In genomic region chr4:145719752-145720624, GRCh38 we compare ENCODE assay signal across 10 cellular contexts. TPM values are rescaled to one million over a fixed set of nuclear protein-coding genes. Genes with fewer than 3 reads are reported as not detected.
A peak's percentile ranks its signal among the peaks of the same experiment; 100 is the strongest.
DNase-seq lines count a peak whose midpoint lies in the region; ATAC-seq, FAIRE-seq and TF ChIP-seq lines count a peak whose summit lies in the region.
"Had no signal": no experiment of that assay in that cellular context is flagged by ENCODE, and none has a peak within 500 bp of the region (broad histone marks: within the 10 kb centered on the region; RNA-seq: fewer than 3 reads in every experiment).

No MANE protein-coding gene starts in this region.

- no peak overlapping the region for H3K4me3 Mint-ChIP-seq in CD8-positive, alpha-beta T cell

- DNase-seq in CD8-positive, alpha-beta T cell, result peak in 1 of 7 experiments; percentile 31
- DNase-seq in bronchial epithelial cell (ENCODE audit: low read depth) (no peak), body of pancreas (no peak)
- no peak for DNase-seq in activated effector memory CD4-positive, alpha-beta T cell treated with Interleukin-2 at 50 U/mL for 16 hours

- 59 to 80% methylated on average over 9 to 10 of the region's 10 CpGs for WGBS in body of pancreas, 2 donors

- H3K27ac Mint-ChIP-seq in CD8-positive, alpha-beta T cell, result no peak overlapping the region

- no peak overlapping the region for H3K27ac ChIP-seq in CD8-positive, alpha-beta T cell (ENCODE audit: low read depth, low read length)
- no peak overlapping the region for H3K27ac ChIP-seq in body of pancreas
- H3K27ac ChIP-seq: neutrophil had no signal

- H3K9me3 ChIP-seq in CD8-positive, alpha-beta T cell (ENCODE audit: low read length), result no peaks in the 10 kb centered on the region
- no peaks in the 10 kb centered on the region for H3K9me3 ChIP-seq in body of pancreas
- H3K9me3 ChIP-seq: neutrophil had no signal

- CTCF ChIA-PET in CD8-positive, alpha-beta T cell (lab: Charles Lee), result no interaction called here

- POLR2A ChIA-PET in CD8-positive, alpha-beta T cell (lab: Charles Lee), result no interaction called here

- no peaks in the 10 kb centered on the region for H3K36me3 ChIP-seq in CD8-positive, alpha-beta T cell (ENCODE audit: insufficient read depth, low read length)
- H3K36me3 ChIP-seq in bronchial epithelial cell (ENCODE audit: control insufficient read depth, insufficient read depth, low read length) (no peaks in the 10 kb centered on the region), body of pancreas (replicated peaks in 1 of 2; ENCODE audit: insufficient read depth in 1 of 2, low read depth in 2 of 2) (no peaks in the 10 kb centered on the region)
- H3K36me3 ChIP-seq: neutrophil had no signal

- H3K36me3 Mint-ChIP-seq in CD8-positive, alpha-beta T cell, result no peaks in the 10 kb centered on the region

- intact Hi-C loops in CD8-positive, alpha-beta T cell (cut with DNase I, micrococcal nuclease), result no loop called here
- intact Hi-C loops in body of pancreas (cut with DNase I), result no loop called here

- no peaks in the 10 kb centered on the region for H3K9me3 Mint-ChIP-seq in CD8-positive, alpha-beta T cell

- peak; percentile 42 for ATAC-seq in CD8-positive, alpha-beta T cell
- ATAC-seq in GM19372 (IDR thresholded peaks at IDR 0.05; ENCODE audit: low read depth, unreplicated experiment), result peak; percentile 71
- ATAC-seq in HG03175 (IDR thresholded peaks at IDR 0.05; ENCODE audit: unreplicated experiment), result peak; percentile 54
- no peak for ATAC-seq in body of pancreas
- no peak for ATAC-seq in GM19467 (IDR thresholded peaks at IDR 0.05; ENCODE audit: unreplicated experiment)
- no peak for ATAC-seq in HG03097 (IDR thresholded peaks at IDR 0.05; ENCODE audit: low FRiP score, unreplicated experiment)

- no peak overlapping the region for H3K4me3 ChIP-seq in CD8-positive, alpha-beta T cell (ENCODE audit: low read depth, low read length)
- H3K4me3 ChIP-seq in bronchial epithelial cell (ENCODE audit: low read depth, low read length), result no peak overlapping the region
- no peak overlapping the region for H3K4me3 ChIP-seq in body of pancreas

- H3K27me3 ChIP-seq in CD8-positive, alpha-beta T cell (ENCODE audit: insufficient read depth, low read length), result no peaks in the 10 kb centered on the region
- H3K27me3 ChIP-seq in bronchial epithelial cell (ENCODE audit: control insufficient read depth, insufficient read depth, low read length), result no peaks in the 10 kb centered on the region
- H3K27me3 ChIP-seq in body of pancreas, result no peaks in the 10 kb centered on the region
- H3K27me3 ChIP-seq: neutrophil had no signal

- peaks cover 7% of the 10 kb centered on the region for H3K4me1 ChIP-seq in CD8-positive, alpha-beta T cell (ENCODE audit: insufficient read depth, low read length)
- H3K4me1 ChIP-seq in body of pancreas, result peaks cover 11% of the 10 kb centered on the region

- no peak for TF ChIP-seq POLR2A in body of pancreas (IDR thresholded peaks at IDR 0.05)

- no peak for TF ChIP-seq CTCF in CD8-positive, alpha-beta T cell (IDR thresholded peaks at IDR 0.05)
- TF ChIP-seq CTCF in bronchial epithelial cell (IDR thresholded peaks at IDR 0.05; ENCODE audit: insufficient read depth, low read length, severe bottlenecking) (no peak), body of pancreas (IDR thresholded peaks at IDR 0.05) (no peak)

- peaks cover 29% of the 10 kb centered on the region for H3K27me3 Mint-ChIP-seq in CD8-positive, alpha-beta T cell (ENCODE audit: low read depth)

- FAIRE-seq in bronchial epithelial cell (lab: Jason Lieb, UNC), result peak; percentile 43
- FAIRE-seq: endometrium had no signal

- H3K4me1 Mint-ChIP-seq in CD8-positive, alpha-beta T cell (ENCODE audit: low read depth), result peaks cover 11% of the 10 kb centered on the region

RNA-seq across cellular contexts. Expression of gene C4orf51, which starts 40.0 kb away (rescaled TPM):
- not detected for total RNA-seq in CD8-positive, alpha-beta T cell
- not detected in 2 replicates for total RNA-seq in bronchial epithelial cell
- not detected for total RNA-seq in body of pancreas

Comparison
In these comparisons a context has a peak if more than half of its experiments do, and no peak if none do; other contexts are left out.
1. ATAC-seq: peak in CD8-positive, alpha-beta T cell (single experiment), GM19372 (single experiment) and HG03175 (single experiment); none in body of pancreas (single experiment), GM19467 (single experiment) and HG03097 (single experiment).